ENCODE assay signal across 12 cellular contexts in genomic region chr5:173452098-173452497, GRCh38.
DNase-seq lines count a peak whose midpoint lies in the region; ATAC-seq and TF ChIP-seq lines count a peak whose summit lies in the region.
"Had no signal": no experiment of that assay in that cellular context is flagged by ENCODE, and none has a peak within 500 bp of the region (broad histone marks: within the 10 kb centered on the region; RNA-seq: fewer than 3 reads in every experiment).

No MANE protein-coding gene starts in this region.

- peak overlapping the region; percentile 86 for H3K9ac ChIP-seq in skeletal muscle satellite cell (ENCODE audit: low read depth, low read length)

- no peak overlapping the region for H3K4me3 ChIP-seq in HL-60 (replicated peaks; ENCODE audit: insufficient read depth, low read length)
- no peak overlapping the region for H3K4me3 ChIP-seq in cardiac muscle cell
- H3K4me3 ChIP-seq in skeletal muscle satellite cell (ENCODE audit: low read length), result no peak overlapping the region

- H3K4me1 ChIP-seq in cardiac muscle cell (ENCODE audit: low read depth), result no peaks in the 10 kb centered on the region
- H3K4me1 ChIP-seq in skeletal muscle satellite cell (ENCODE audit: control insufficient read depth, insufficient read depth, low read length), result peaks cover 59% of the 10 kb centered on the region

- TF ChIP-seq CTCF in HL-60 (IDR thresholded peaks at IDR 0.05; ENCODE audit: insufficient read depth, low read length) (no peak), cardiac muscle cell (IDR thresholded peaks at IDR 0.05; ENCODE audit: low read depth, low read length) (no peak)

- no peaks in the 10 kb centered on the region for H3K9me3 ChIP-seq in cardiac muscle cell (ENCODE audit: low read depth)
- H3K9me3 ChIP-seq in skeletal muscle satellite cell (replicated peaks; ENCODE audit: low read length), result no peaks in the 10 kb centered on the region

- H3K27me3 ChIP-seq in HL-60 (ENCODE audit: insufficient read depth, poor library complexity, severe bottlenecking), result peaks cover 3% of the 10 kb centered on the region
- no peaks in the 10 kb centered on the region for H3K27me3 ChIP-seq in cardiac muscle cell
- H3K27me3 ChIP-seq in skeletal muscle satellite cell (ENCODE audit: control insufficient read depth, insufficient read depth, low read length), result no peaks in the 10 kb centered on the region

- DNase-seq in HL-60 (ENCODE audit: low read depth in 1 of 2, low spot score in 1 of 2), result peak; percentile 43 to 98
- peak; percentile 36 for DNase-seq in UCSD-AML1 (lab: John Stamatoyannopoulos, UW; ENCODE audit: unreplicated experiment)
- DNase-seq in cardiac muscle cell (ENCODE audit: low read depth in 1 of 2, low spot score in 1 of 2), result peak; percentile 26 to 67
- no peak for DNase-seq in NCI-H524 (lab: John Stamatoyannopoulos, UW)
- DNase-seq in OCI-M1 (lab: John Stamatoyannopoulos, UW), result no peak
- no peak for DNase-seq in hypothalamus (lab: John Stamatoyannopoulos, UW)
- DNase-seq: activated CD4-positive, alpha-beta memory T cell treated with anti-CD3 and anti-CD28 coated beads, Interleukin-2, amount 10 ng/mL, durations not matched to agents 7 days and 5 days; H7; naive B cell; NCI-H187 had no signal

- ATAC-seq in GM21367 (IDR thresholded peaks at IDR 0.05; ENCODE audit: unreplicated experiment), result no peak

- no peaks in the 10 kb centered on the region for H3K36me3 ChIP-seq in cardiac muscle cell
- no peaks in the 10 kb centered on the region for H3K36me3 ChIP-seq in skeletal muscle satellite cell (ENCODE audit: insufficient read depth, low read length)

- no peak overlapping the region for H3K4me2 ChIP-seq in skeletal muscle satellite cell (ENCODE audit: low read length)

- H3K27ac ChIP-seq in HL-60 (replicated peaks) (no peak overlapping the region), cardiac muscle cell (no peak overlapping the region)

Comparison
In these comparisons a context has a peak if more than half of its experiments do, and no peak if none do; other contexts are left out.
1. DNase-seq: peak in HL-60 (2 of 2), UCSD-AML1 (single experiment) and cardiac muscle cell (2 of 2); none in NCI-H524 (0 of 2), OCI-M1 (single experiment) and hypothalamus (0 of 51).